ENCODE assay signal across 19 cellular contexts in genomic region chr17:29216181-29216580, GRCh38.
"Had no signal": no experiment of that assay in that cellular context is flagged by ENCODE, and none has a peak within 500 bp of the region (broad histone marks: within the 10 kb centered on the region; RNA-seq: fewer than 3 reads in every experiment).

No MANE protein-coding gene starts in this region.

- H3K36me3 Mint-ChIP-seq: activated naive CD8-positive, alpha-beta T cell treated with anti-CD3 and anti-CD28 coated beads, Interleukin-2, amount 10 ng/mL, durations not matched to agents 7 days and 5 days had no signal

- H3K9me3 Mint-ChIP-seq: activated CD8-positive, alpha-beta T cell treated with anti-CD3 and anti-CD28 coated beads for 36 hours; activated naive CD8-positive, alpha-beta T cell treated with anti-CD3 and anti-CD28 coated beads, Interleukin-2, amount 10 ng/mL, durations not matched to agents 7 days and 5 days; activated T-cell treated with anti-CD3 and anti-CD28 coated beads, Interleukin-2, amount 50 U/mL, for 72 hours had no signal

- H3K27ac Mint-ChIP-seq: activated CD8-positive, alpha-beta T cell treated with anti-CD3 and anti-CD28 coated beads for 36 hours; activated naive CD8-positive, alpha-beta T cell treated with anti-CD3 and anti-CD28 coated beads, Interleukin-2, amount 10 ng/mL, durations not matched to agents 7 days and 5 days; activated T-cell treated with anti-CD3 and anti-CD28 coated beads, Interleukin-2, amount 50 U/mL, for 72 hours had no signal

- H3K27me3 Mint-ChIP-seq: activated CD8-positive, alpha-beta T cell treated with anti-CD3 and anti-CD28 coated beads for 36 hours had no signal

- H3K4me3 Mint-ChIP-seq: activated CD8-positive, alpha-beta T cell treated with anti-CD3 and anti-CD28 coated beads for 36 hours; activated naive CD8-positive, alpha-beta T cell treated with anti-CD3 and anti-CD28 coated beads, Interleukin-2, amount 10 ng/mL, durations not matched to agents 7 days and 5 days; activated T-cell treated with anti-CD3 and anti-CD28 coated beads, Interleukin-2, amount 50 U/mL, for 72 hours had no signal

- H3K27ac ChIP-seq: KMS-11, SJSA1 had no signal

- DNase-seq: activated CD4-positive, alpha-beta T cell treated with anti-CD3 and anti-CD28 coated beads for 4 hours; activated CD8-positive, alpha-beta memory T cell treated with anti-CD3 and anti-CD28 coated beads, Interleukin-2, amount 50 U/mL, for 4 hours; activated CD8-positive, alpha-beta T cell treated with anti-CD3 and anti-CD28 coated beads for 36 hours; activated naive CD4-positive, alpha-beta T cell treated with anti-CD3 and anti-CD28 coated beads, Interleukin-2, amount 50 U/mL, for 16 hours; activated naive CD8-positive, alpha-beta T cell treated with anti-CD3 and anti-CD28 coated beads, Interleukin-2, amount 10 ng/mL, durations not matched to agents 7 days and 5 days; activated T-cell treated with anti-CD3 and anti-CD28 coated beads, Interleukin-2, amount 50 U/mL, for 72 hours; anterior cingulate cortex; caudate nucleus; NCI-H1048; NCI-H146; NCI-H187 treated with DMSO at 0.1 percent for 48 hours; NCI-H2081 treated with DMSO at 0.1 percent for 48 hours; NCI-H446; NCI-H524; RPMI8226; SHP77; SW 1271 had no signal
